15 cellular contexts compared by ENCODE assay signal in genomic region chr2:21279525-21279924, GRCh38.
"Had no signal": no experiment of that assay in that cellular context is flagged by ENCODE, and none has a peak within 500 bp of the region (broad histone marks: within the 10 kb centered on the region; RNA-seq: fewer than 3 reads in every experiment).

No MANE protein-coding gene starts in this region.

- H3K9me3 Mint-ChIP-seq: activated naive CD4-positive, alpha-beta T cell treated with anti-CD3 and anti-CD28 coated beads, Interleukin-2, amount 50 U/mL, for 24 hours; dendritic cell treated with granulocyte-macrophage colony-stimulating factor and Interleukin-4, amounts not matched to agents 40 ng/mL and 50 ng/mL, for 4 days; nephron had no signal

- H3K36me3 Mint-ChIP-seq: activated naive CD4-positive, alpha-beta T cell treated with anti-CD3 and anti-CD28 coated beads, Interleukin-2, amount 50 U/mL, for 24 hours had no signal

- H3K4me1 Mint-ChIP-seq: activated naive CD4-positive, alpha-beta T cell treated with anti-CD3 and anti-CD28 coated beads, Interleukin-2, amount 50 U/mL, for 24 hours had no signal

- H3K27ac Mint-ChIP-seq: activated naive CD4-positive, alpha-beta T cell treated with anti-CD3 and anti-CD28 coated beads, Interleukin-2, amount 50 U/mL, for 24 hours; dendritic cell treated with granulocyte-macrophage colony-stimulating factor and Interleukin-4, amounts not matched to agents 40 ng/mL and 50 ng/mL, for 4 days had no signal

- ATAC-seq: pancreas, sciatic nerve had no signal

- H3K4me3 Mint-ChIP-seq: activated naive CD4-positive, alpha-beta T cell treated with anti-CD3 and anti-CD28 coated beads, Interleukin-2, amount 50 U/mL, for 24 hours; dendritic cell treated with granulocyte-macrophage colony-stimulating factor and Interleukin-4, amounts not matched to agents 40 ng/mL and 50 ng/mL, for 4 days; nephron had no signal

- DNase-seq: activated CD4-positive, alpha-beta T cell treated with anti-CD3 and anti-CD28 coated beads for 1 hour; activated CD4-positive, alpha-beta T cell treated with anti-CD3 and anti-CD28 coated beads, Interleukin-2, amount 50 U/mL, for 4 hours; activated gamma-delta T cell; effector memory CD4-positive, alpha-beta T cell; midbrain; pancreas; stimulated activated CD4-positive, alpha-beta T cell treated with anti-CD3 and anti-CD28 coated beads, Interleukin-4, amount 100 ng/mL, for 1 hour; SW 1271; WERI-Rb-1 had no signal

- FAIRE-seq: astrocyte, bronchial epithelial cell, pancreas had no signal
